Comparison of ENCODE assay signal across 19 cellular contexts in genomic region chr4:23320881-23321612, GRCh38.
"Had no signal": no experiment of that assay in that cellular context is flagged by ENCODE, and none has a peak within 500 bp of the region (broad histone marks: within the 10 kb centered on the region; RNA-seq: fewer than 3 reads in every experiment).

No MANE protein-coding gene starts in this region.

- H3K4me1 ChIP-seq: right atrium auricular region, sigmoid colon, stomach, transverse colon had no signal

- H3K27ac ChIP-seq: dorsolateral prefrontal cortex, heart left ventricle, ovary, right atrium auricular region, sigmoid colon, stomach, thoracic aorta, transverse colon had no signal

- H3K27ac Mint-ChIP-seq: mesothelial cell of epicardium had no signal

- H3K9me3 ChIP-seq: heart left ventricle, ovary, right atrium auricular region, sigmoid colon, stomach, thoracic aorta, transverse colon had no signal

- DNase-seq: cortex of kidney; dorsolateral prefrontal cortex; effector CD8-positive, alpha-beta T cell; heart left ventricle; hippocampal formation; left colon; left ventricle myocardium superior; ovary; sigmoid colon; stimulated activated CD4-positive, alpha-beta T cell treated with anti-CD3 and anti-CD28 coated beads, Interleukin-12 subunit alpha, Interleukin-12 subunit beta, amount 100 ng/mL, for 4 hours; stimulated activated naive CD4-positive, alpha-beta T cell; stomach; substantia nigra; transverse colon had no signal

- H3K36me3 ChIP-seq: heart left ventricle, ovary, right atrium auricular region, sigmoid colon, stomach, thoracic aorta, transverse colon had no signal

- H3K4me1 Mint-ChIP-seq: nephron had no signal

- H3K36me3 Mint-ChIP-seq: mesothelial cell of epicardium had no signal

- H3K9me3 Mint-ChIP-seq: mesothelial cell of epicardium, nephron had no signal

- H3K4me3 Mint-ChIP-seq: mesothelial cell of epicardium, nephron had no signal

- ATAC-seq: heart left ventricle, left colon, left ventricle myocardium superior had no signal

- H3K27me3 ChIP-seq: dorsolateral prefrontal cortex, heart left ventricle, ovary, right atrium auricular region, sigmoid colon, stomach, transverse colon had no signal

- H3K4me3 ChIP-seq: dorsolateral prefrontal cortex, heart left ventricle, ovary, right atrium auricular region, sigmoid colon, skin epidermis, stomach, thoracic aorta, transverse colon had no signal
